In the genomic region with DNA sequence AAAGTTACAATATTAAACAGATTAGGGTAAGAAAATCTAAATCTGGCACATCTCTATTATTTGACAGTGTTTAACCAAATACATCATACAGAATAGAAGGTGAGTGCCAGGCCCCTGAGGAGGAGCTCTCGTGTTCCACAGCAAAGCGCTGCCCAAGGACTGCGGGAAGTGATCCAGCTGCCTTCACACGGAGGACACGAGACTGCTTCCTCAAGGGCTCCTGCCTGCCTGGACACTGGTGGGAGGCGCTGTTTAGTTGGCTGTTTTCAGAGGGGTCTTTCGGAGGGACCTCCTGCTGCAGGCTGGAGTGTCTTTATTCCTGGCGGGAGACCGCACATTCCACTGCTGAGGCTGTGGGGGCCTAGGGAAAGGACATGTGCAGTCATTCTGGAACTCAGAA, we compare ENCODE assay signal across 17 cellular contexts.
DNase-seq lines count a peak whose midpoint lies in the region; ATAC-seq and TF ChIP-seq lines count a peak whose summit lies in the region.
"Had no signal": no experiment of that assay in that cellular context is flagged by ENCODE, and none has a peak within 500 bp of the region (broad histone marks: within the 10 kb centered on the region; RNA-seq: fewer than 3 reads in every experiment).

No MANE protein-coding gene starts in this region.

- H3K9me3 ChIP-seq in right cardiac atrium (ENCODE audit: control insufficient read depth, low read length): no peaks in the 10 kb centered on the region
- H3K9me3 ChIP-seq in smooth muscle cell (replicated peaks; ENCODE audit: low read depth): no peaks in the 10 kb centered on the region

- intact Hi-C loops in right cardiac atrium (cut with DNase I) (no loop called here), left ventricle myocardium superior (cut with micrococcal nuclease) (no loop called here)

- no peaks in the 10 kb centered on the region for H3K4me1 Mint-ChIP-seq in brain
- H3K4me1 Mint-ChIP-seq in type B pancreatic cell (ENCODE audit: unreplicated experiment): no peaks in the 10 kb centered on the region
- H3K4me1 Mint-ChIP-seq: CD8-positive, alpha-beta memory T cell; GM23338 had no signal

- H3K4me1 ChIP-seq in right cardiac atrium (ENCODE audit: control insufficient read depth, insufficient read depth, low read length) (no peaks in the 10 kb centered on the region), smooth muscle cell (ENCODE audit: low read depth) (no peaks in the 10 kb centered on the region)

- DNase-seq in right cardiac atrium (peak in 1 of 3 donors; percentile 63), left ventricle myocardium superior (no peak), left lobe of liver (ENCODE audit: low spot score) (no peak), type B pancreatic cell (ENCODE audit: extremely low spot score, unreplicated experiment) (peak; percentile 50), smooth muscle cell (lab: John Stamatoyannopoulos, UW; ENCODE audit: unreplicated experiment) (no peak), omental fat pad (ENCODE audit: low spot score) (no peak), NCI-H774 (lab: John Stamatoyannopoulos, UW) (no peak)
- DNase-seq: CD8-positive, alpha-beta memory T cell; GDM1; NCI-H1105 treated with DMSO at 0.1 percent for 48 hours; NCI-H1694; NCI-H2081 treated with DMSO at 0.1 percent for 48 hours; NCI-H510A; NCI-H748 treated with DMSO at 0.1 percent for 48 hours; PC-9 had no signal

- no peaks in the 10 kb centered on the region for H3K79me2 ChIP-seq in smooth muscle cell (ENCODE audit: low read depth)

- no peak overlapping the region for H3K9ac ChIP-seq in smooth muscle cell (ENCODE audit: low read depth)

- 65% methylated on average over 9 of the region's 9 CpGs for WGBS in right cardiac atrium
- 93% methylated on average over 9 of the region's 9 CpGs for WGBS in smooth muscle cell (ENCODE audit: low lambda C conversion rate)

- no peaks in the 10 kb centered on the region for H4K20me1 ChIP-seq in smooth muscle cell (ENCODE audit: low read depth)

- H3K27me3 ChIP-seq in right cardiac atrium (ENCODE audit: control insufficient read depth, insufficient read depth): no peaks in the 10 kb centered on the region
- H3K27me3 ChIP-seq in smooth muscle cell (ENCODE audit: low read depth): no peaks in the 10 kb centered on the region

- H3F3A ChIP-seq in smooth muscle cell (ENCODE audit: low read depth): no peaks in the 10 kb centered on the region

- H3K4me3 ChIP-seq in right cardiac atrium (ENCODE audit: low read length): no peak overlapping the region
- no peak overlapping the region for H3K4me3 ChIP-seq in smooth muscle cell
- H3K4me3 ChIP-seq: GM23338, PC-9 had no signal

- no peaks in the 10 kb centered on the region for H3K36me3 ChIP-seq in smooth muscle cell (ENCODE audit: low read depth)

- H3K27ac ChIP-seq in right cardiac atrium (ENCODE audit: low read length) (no peak overlapping the region), smooth muscle cell (ENCODE audit: low read depth) (no peak overlapping the region)
- H3K27ac ChIP-seq: PC-9 had no signal

- peaks cover 70% of the 10 kb centered on the region for H3K36me3 Mint-ChIP-seq in brain
- H3K36me3 Mint-ChIP-seq in type B pancreatic cell: peaks cover 20% of the 10 kb centered on the region

- no peak overlapping the region for H3K4me2 ChIP-seq in smooth muscle cell
- H3K4me2 ChIP-seq: GM23338, PC-9 had no signal

- peak; percentile 10 to 22 for ATAC-seq in right cardiac atrium
- no peak for ATAC-seq in left ventricle myocardium superior
- peak; percentile 16 for ATAC-seq in left lobe of liver
- ATAC-seq in omental fat pad (ENCODE audit: low FRiP score): no peak
- ATAC-seq: GM23338 had no signal

- no peak overlapping the region for H2AFZ ChIP-seq in smooth muscle cell (ENCODE audit: low read depth)
- H2AFZ ChIP-seq: GM23338, PC-9 had no signal

- H3K4me3 Mint-ChIP-seq in brain: no peak overlapping the region
- no peak overlapping the region for H3K4me3 Mint-ChIP-seq in type B pancreatic cell
- H3K4me3 Mint-ChIP-seq: CD8-positive, alpha-beta memory T cell; GM23338 had no signal

- TF ChIP-seq CTCF in brain (conservative IDR thresholded peaks at IDR 0.05): no peak
- no peak for TF ChIP-seq CTCF in type B pancreatic cell (conservative IDR thresholded peaks at IDR 0.05)
- TF ChIP-seq CTCF in smooth muscle cell (IDR thresholded peaks at IDR 0.05; ENCODE audit: borderline replicate concordance, insufficient read depth, poor library complexity, severe bottlenecking): no peak
- no peak for TF ChIP-seq CTCF in omental fat pad (IDR thresholded peaks at IDR 0.05)

- H3K27me3 Mint-ChIP-seq in brain (peaks cover 3% of the 10 kb centered on the region), type B pancreatic cell (no peaks in the 10 kb centered on the region)
- H3K27me3 Mint-ChIP-seq: CD8-positive, alpha-beta memory T cell had no signal

- no peaks in the 10 kb centered on the region for H3K9me3 Mint-ChIP-seq in brain
- H3K9me3 Mint-ChIP-seq in type B pancreatic cell: no peaks in the 10 kb centered on the region
- H3K9me3 Mint-ChIP-seq: CD8-positive, alpha-beta memory T cell had no signal

- peak overlapping the region in 3 of 5 experiments; percentile 24 to 95 (median 31) for H3K27ac Mint-ChIP-seq in brain
- no peak overlapping the region for H3K27ac Mint-ChIP-seq in type B pancreatic cell
- H3K27ac Mint-ChIP-seq: GM23338 had no signal

Comparison
In these comparisons a context has a peak if more than half of its experiments do, and no peak if none do; other contexts are left out.
1. ATAC-seq: peak in right cardiac atrium (2 of 2) and left lobe of liver (single experiment); none in left ventricle myocardium superior (single experiment) and omental fat pad (single experiment).